1 cellular context compared by ENCODE assay signal in genomic region chr3:180036678-180037455, GRCh38.
TF ChIP-seq lines count a peak whose summit lies in the region.

A gene with protein sequence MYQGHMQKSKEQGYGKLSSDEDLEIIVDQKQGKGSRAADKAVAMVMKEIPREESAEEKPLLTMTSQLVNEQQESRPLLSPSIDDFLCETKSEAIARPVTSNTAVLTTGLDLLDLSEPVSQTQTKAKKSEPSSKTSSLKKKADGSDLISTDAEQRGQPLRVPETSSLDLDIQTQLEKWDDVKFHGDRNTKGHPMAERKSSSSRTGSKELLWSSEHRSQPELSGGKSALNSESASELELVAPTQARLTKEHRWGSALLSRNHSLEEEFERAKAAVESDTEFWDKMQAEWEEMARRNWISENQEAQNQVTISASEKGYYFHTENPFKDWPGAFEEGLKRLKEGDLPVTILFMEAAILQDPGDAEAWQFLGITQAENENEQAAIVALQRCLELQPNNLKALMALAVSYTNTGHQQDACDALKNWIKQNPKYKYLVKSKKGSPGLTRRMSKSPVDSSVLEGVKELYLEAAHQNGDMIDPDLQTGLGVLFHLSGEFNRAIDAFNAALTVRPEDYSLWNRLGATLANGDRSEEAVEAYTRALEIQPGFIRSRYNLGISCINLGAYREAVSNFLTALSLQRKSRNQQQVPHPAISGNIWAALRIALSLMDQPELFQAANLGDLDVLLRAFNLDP (minus strand): TSS chr3:180036937. CDS start chr3:180036599, 338 bp downstream.

TF ChIP-seq in HEK293, 187 proteins besides CTCF, POLR2A, EP300 and RAD21 (continued from another document):
- peak; percentile 56 for TF ChIP-seq HIC1 (tag by site-specific recombination; IDR thresholded peaks at IDR 0.05)
- peak; percentile 50; the same call in 1 of the 2 replicates for TF ChIP-seq ZNF660 (tag by site-specific recombination; IDR thresholded peaks at IDR 0.05)
- peak; percentile 76 for TF ChIP-seq ZBTB26 (tag by site-specific recombination; optimal IDR thresholded peaks at IDR 0.05)
- TF ChIP-seq, protein P1, sequence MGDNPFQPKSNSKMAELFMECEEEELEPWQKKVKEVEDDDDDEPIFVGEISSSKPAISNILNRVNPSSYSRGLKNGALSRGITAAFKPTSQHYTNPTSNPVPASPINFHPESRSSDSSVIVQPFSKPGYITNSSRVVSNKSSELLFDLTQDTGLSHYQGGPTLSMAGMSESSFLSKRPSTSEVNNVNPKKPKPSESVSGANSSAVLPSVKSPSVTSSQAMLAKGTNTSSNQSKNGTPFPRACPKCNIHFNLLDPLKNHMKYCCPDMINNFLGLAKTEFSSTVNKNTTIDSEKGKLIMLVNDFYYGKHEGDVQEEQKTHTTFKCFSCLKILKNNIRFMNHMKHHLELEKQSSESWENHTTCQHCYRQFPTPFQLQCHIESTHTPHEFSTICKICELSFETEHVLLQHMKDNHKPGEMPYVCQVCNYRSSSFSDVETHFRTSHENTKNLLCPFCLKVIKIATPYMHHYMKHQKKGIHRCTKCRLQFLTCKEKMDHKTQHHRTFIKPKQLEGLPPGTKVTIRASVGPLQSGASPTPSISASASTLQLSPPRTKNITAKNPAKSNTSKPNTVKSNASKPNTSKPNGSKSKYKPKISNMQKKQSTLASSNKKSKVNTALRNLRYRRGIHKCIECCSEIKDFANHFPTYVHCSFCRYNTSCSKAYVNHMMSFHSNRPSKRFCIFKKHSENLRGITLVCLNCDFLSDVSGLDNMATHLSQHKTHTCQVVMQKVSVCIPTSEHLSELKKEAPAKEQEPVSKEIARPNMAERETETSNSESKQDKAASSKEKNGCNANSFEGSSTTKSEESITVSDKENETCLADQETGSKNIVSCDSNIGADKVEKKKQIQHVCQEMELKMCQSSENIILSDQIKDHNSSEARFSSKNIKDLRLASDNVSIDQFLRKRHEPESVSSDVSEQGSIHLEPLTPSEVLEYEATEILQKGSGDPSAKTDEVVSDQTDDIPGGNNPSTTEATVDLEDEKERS (tag by site-specific recombination; IDR thresholded peaks at IDR 0.05): no peak
- peak; percentile 71 for TF ChIP-seq ZIC2 (tag by site-specific recombination; IDR thresholded peaks at IDR 0.05)
- no peak for TF ChIP-seq ZFP3 (tag by site-specific recombination; IDR thresholded peaks at IDR 0.05; ENCODE audit: low read depth)
- peak; percentile 38 for TF ChIP-seq ZNF335 (tag by site-specific recombination; conservative IDR thresholded peaks at IDR 0.05)
- TF ChIP-seq ZSCAN30 (tag by site-specific recombination; IDR thresholded peaks at IDR 0.05): peak; percentile 84
- TF ChIP-seq, protein P2, sequence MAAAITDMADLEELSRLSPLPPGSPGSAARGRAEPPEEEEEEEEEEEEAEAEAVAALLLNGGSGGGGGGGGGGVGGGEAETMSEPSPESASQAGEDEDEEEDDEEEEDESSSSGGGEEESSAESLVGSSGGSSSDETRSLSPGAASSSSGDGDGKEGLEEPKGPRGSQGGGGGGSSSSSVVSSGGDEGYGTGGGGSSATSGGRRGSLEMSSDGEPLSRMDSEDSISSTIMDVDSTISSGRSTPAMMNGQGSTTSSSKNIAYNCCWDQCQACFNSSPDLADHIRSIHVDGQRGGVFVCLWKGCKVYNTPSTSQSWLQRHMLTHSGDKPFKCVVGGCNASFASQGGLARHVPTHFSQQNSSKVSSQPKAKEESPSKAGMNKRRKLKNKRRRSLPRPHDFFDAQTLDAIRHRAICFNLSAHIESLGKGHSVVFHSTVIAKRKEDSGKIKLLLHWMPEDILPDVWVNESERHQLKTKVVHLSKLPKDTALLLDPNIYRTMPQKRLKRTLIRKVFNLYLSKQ (tag by site-specific recombination; IDR thresholded peaks at IDR 0.05; ENCODE audit: borderline replicate concordance): no peak
- 0 out of 2 replicates have a peak, but pooled peaks have one; percentile 48 for TF ChIP-seq ZNF423 (tag by site-specific recombination; IDR thresholded peaks at IDR 0.05)
- no peak for TF ChIP-seq ZNF184 (tag by site-specific recombination; IDR thresholded peaks at IDR 0.05)
- TF ChIP-seq, protein P3, sequence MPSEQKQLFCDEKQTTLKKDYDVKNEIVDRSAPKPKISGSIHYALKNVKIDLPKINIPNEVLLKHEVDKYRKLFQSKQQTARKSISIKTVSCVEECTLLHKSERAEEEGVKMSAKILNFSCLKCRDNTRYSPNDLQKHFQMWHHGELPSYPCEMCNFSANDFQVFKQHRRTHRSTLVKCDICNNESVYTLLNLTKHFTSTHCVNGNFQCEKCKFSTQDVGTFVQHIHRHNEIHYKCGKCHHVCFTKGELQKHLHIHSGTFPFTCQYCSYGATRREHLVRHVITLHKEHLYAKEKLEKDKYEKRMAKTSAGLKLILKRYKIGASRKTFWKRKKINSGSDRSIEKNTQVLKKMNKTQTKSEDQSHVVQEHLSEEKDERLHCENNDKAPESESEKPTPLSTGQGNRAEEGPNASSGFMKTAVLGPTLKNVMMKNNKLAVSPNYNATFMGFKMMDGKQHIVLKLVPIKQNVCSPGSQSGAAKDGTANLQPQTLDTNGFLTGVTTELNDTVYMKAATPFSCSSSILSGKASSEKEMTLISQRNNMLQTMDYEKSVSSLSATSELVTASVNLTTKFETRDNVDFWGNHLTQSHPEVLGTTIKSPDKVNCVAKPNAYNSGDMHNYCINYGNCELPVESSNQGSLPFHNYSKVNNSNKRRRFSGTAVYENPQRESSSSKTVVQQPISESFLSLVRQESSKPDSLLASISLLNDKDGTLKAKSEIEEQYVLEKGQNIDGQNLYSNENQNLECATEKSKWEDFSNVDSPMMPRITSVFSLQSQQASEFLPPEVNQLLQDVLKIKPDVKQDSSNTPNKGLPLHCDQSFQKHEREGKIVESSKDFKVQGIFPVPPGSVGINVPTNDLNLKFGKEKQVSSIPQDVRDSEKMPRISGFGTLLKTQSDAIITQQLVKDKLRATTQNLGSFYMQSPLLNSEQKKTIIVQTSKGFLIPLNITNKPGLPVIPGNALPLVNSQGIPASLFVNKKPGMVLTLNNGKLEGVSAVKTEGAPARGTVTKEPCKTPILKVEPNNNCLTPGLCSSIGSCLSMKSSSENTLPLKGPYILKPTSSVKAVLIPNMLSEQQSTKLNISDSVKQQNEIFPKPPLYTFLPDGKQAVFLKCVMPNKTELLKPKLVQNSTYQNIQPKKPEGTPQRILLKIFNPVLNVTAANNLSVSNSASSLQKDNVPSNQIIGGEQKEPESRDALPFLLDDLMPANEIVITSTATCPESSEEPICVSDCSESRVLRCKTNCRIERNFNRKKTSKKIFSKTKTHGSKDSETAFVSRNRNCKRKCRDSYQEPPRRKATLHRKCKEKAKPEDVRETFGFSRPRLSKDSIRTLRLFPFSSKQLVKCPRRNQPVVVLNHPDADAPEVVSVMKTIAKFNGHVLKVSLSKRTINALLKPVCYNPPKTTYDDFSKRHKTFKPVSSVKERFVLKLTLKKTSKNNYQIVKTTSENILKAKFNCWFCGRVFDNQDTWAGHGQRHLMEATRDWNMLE (tag by site-specific recombination; conservative IDR thresholded peaks at IDR 0.05; ENCODE audit: low read depth): no peak
- TF ChIP-seq REST (tag by site-specific recombination; IDR thresholded peaks at IDR 0.05): peak; percentile 94
- peak; percentile 16; the same call in 1 of the 2 replicates for TF ChIP-seq ZNF398 (tag by site-specific recombination; IDR thresholded peaks at IDR 0.05)
- TF ChIP-seq GLIS2 (tag by site-specific recombination; IDR thresholded peaks at IDR 0.05): peak; percentile 25; the same call in 1 of the 2 replicates
- TF ChIP-seq GLI2 (tag by site-specific recombination; IDR thresholded peaks at IDR 0.05; ENCODE audit: borderline replicate concordance, low read depth): no peak
- no peak for TF ChIP-seq ZNF248 (tag by site-specific recombination; IDR thresholded peaks at IDR 0.05)
